Comparison of ENCODE assay signal across 15 cellular contexts in the genomic region with DNA sequence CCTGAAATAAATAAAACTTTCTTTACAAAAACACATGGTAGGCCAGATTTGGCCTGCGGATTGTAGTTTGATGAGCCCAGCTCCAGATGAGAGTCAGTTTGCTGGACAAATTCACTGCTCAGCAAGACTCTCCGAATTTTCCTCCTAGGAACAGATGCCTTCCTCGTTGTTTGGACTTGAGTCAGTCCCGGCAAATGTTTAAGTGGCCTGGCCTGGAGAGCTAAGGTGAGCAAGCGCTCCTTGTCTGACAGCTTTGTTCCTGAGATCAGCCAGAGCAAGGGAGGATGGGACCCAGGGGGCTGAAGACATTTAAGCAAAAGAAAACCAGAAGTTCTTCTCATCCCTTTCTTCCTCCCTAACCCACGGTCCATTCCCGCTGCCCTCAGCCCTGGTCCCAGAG. TPM values are rescaled to one million over a fixed set of nuclear protein-coding genes. Genes with fewer than 3 reads are reported as not detected.
DNase-seq lines count a peak whose midpoint lies in the region; ATAC-seq, FAIRE-seq and TF ChIP-seq lines count a peak whose summit lies in the region.
"Had no signal": no experiment of that assay in that cellular context is flagged by ENCODE, and none has a peak within 500 bp of the region (broad histone marks: within the 10 kb centered on the region; RNA-seq: fewer than 3 reads in every experiment).

No MANE protein-coding gene starts in this region.

- ATAC-seq in stimulated activated naive CD8-positive, alpha-beta T cell treated with anti-CD3 and anti-CD28 coated beads, Interleukin-15, amount 100 ng/mL, for 72 hours: no peak
- ATAC-seq in stimulated activated naive CD8-positive, alpha-beta T cell treated with anti-CD3 and anti-CD28 coated beads, Interleukin-15, Interleukin-2, amounts not matched to agents 100 U/mL and 50 U/mL, for 24 hours: no peak
- ATAC-seq in psoas muscle: peak in 1 of 4 donors; percentile 15
- no peak for ATAC-seq in GM21717 (IDR thresholded peaks at IDR 0.05; ENCODE audit: unreplicated experiment)
- ATAC-seq: body of pancreas had no signal

- H3K27me3 Mint-ChIP-seq in stimulated activated naive CD8-positive, alpha-beta T cell treated with anti-CD3 and anti-CD28 coated beads, Interleukin-15, amount 100 ng/mL, for 72 hours: no peaks in the 10 kb centered on the region

- H3K27ac ChIP-seq in kidney (ENCODE audit: low read depth in 2 of 2, low read length in 2 of 2): no peak overlapping the region
- H3K27ac ChIP-seq in psoas muscle: no peak overlapping the region
- H3K27ac ChIP-seq: body of pancreas, GM23248, Peyer's patch, VCaP had no signal

- H3K4me3 ChIP-seq in kidney (ENCODE audit: low read length in 2 of 2): peak overlapping the region; percentile 20 to 27
- peak overlapping the region; percentile 28 for H3K4me3 ChIP-seq in psoas muscle
- H3K4me3 ChIP-seq: body of pancreas, GM23248 had no signal

- no peaks in the 10 kb centered on the region for H3K9me3 ChIP-seq in kidney (ENCODE audit: control insufficient read depth in 1 of 2, low read length in 2 of 2)
- H3K9me3 ChIP-seq in psoas muscle: no peaks in the 10 kb centered on the region
- H3K9me3 ChIP-seq: body of pancreas, Peyer's patch had no signal

- H3K27me3 ChIP-seq in psoas muscle (ENCODE audit: insufficient read depth in 3 of 3, low read length in 2 of 3): no peaks in the 10 kb centered on the region
- H3K27me3 ChIP-seq: body of pancreas, Peyer's patch had no signal

- 76 to 84% (median 77%) methylated on average over 7 of the region's 7 CpGs for WGBS in psoas muscle, 3 donors

- peak overlapping the region; percentile 29 to 84 for H3K27ac Mint-ChIP-seq in stimulated activated naive CD8-positive, alpha-beta T cell treated with anti-CD3 and anti-CD28 coated beads, Interleukin-15, amount 100 ng/mL, for 72 hours

- no peak for TF ChIP-seq CTCF in kidney (IDR thresholded peaks at IDR 0.05; ENCODE audit: borderline replicate concordance, extremely low read depth, insufficient read depth)
- TF ChIP-seq CTCF in psoas muscle (IDR thresholded peaks at IDR 0.05): no peak

- H3K9ac ChIP-seq in kidney (ENCODE audit: low read length in 2 of 2): no peak overlapping the region
- H3K9ac ChIP-seq: GM23248 had no signal

- no peak overlapping the region for H3K4me3 Mint-ChIP-seq in stimulated activated naive CD8-positive, alpha-beta T cell treated with anti-CD3 and anti-CD28 coated beads, Interleukin-15, amount 100 ng/mL, for 72 hours

- no peak for DNase-seq in stimulated activated naive CD8-positive, alpha-beta T cell treated with anti-CD3 and anti-CD28 coated beads, Interleukin-15, amount 100 ng/mL, for 72 hours
- DNase-seq in stimulated activated naive CD8-positive, alpha-beta T cell treated with anti-CD3 and anti-CD28 coated beads, Interleukin-15, Interleukin-2, amounts not matched to agents 100 U/mL and 50 U/mL, for 24 hours: no peak
- no peak for DNase-seq in kidney
- DNase-seq in psoas muscle: no peak
- no peak for DNase-seq in 8988T
- DNase-seq in HT-29 (ENCODE audit: low spot score): no peak
- DNase-seq in DMS114 treated with DMSO at 0.1 percent for 48 hours (lab: John Stamatoyannopoulos, UW; ENCODE audit: unreplicated experiment): no peak
- DNase-seq: activated gamma-delta T cell treated with Interleukin-2 at 50 U/mL for 16 hours, GM23248, Peyer's patch, substantia nigra had no signal

- no peaks in the 10 kb centered on the region for H3K9me3 Mint-ChIP-seq in stimulated activated naive CD8-positive, alpha-beta T cell treated with anti-CD3 and anti-CD28 coated beads, Interleukin-15, amount 100 ng/mL, for 72 hours

- intact Hi-C loops in kidney (cut with DNase I) (no loop called here), psoas muscle (cut with DNase I) (no loop called here)

- H3K4me1 ChIP-seq in kidney (ENCODE audit: control insufficient read depth in 1 of 2, insufficient read depth in 1 of 2, low read depth in 1 of 2, low read length in 2 of 2) (no peaks in the 10 kb centered on the region), psoas muscle (no peaks in the 10 kb centered on the region)
- H3K4me1 ChIP-seq: body of pancreas, Peyer's patch had no signal

- FAIRE-seq in kidney (lab: Jason Lieb, UNC): no peak
- FAIRE-seq: D721Med had no signal

- H3K36me3 ChIP-seq in kidney (ENCODE audit: control insufficient read depth in 1 of 2, insufficient read depth in 2 of 2, low read length in 2 of 2) (no peaks in the 10 kb centered on the region), psoas muscle (ENCODE audit: insufficient read depth in 1 of 2, low read depth in 1 of 2) (no peaks in the 10 kb centered on the region)
- H3K36me3 ChIP-seq: Peyer's patch had no signal

- H3K4me1 Mint-ChIP-seq in stimulated activated naive CD8-positive, alpha-beta T cell treated with anti-CD3 and anti-CD28 coated beads, Interleukin-15, amount 100 ng/mL, for 72 hours: no peaks in the 10 kb centered on the region

RNA-seq across cellular contexts. Expression of a gene that starts 40.2 kb away (rescaled TPM):
- 77.0 TPM for total RNA-seq in kidney
- polyA plus RNA-seq in kidney (ENCODE audit: insufficient read depth, low read depth, low replicate concordance): 16.5 TPM
- total RNA-seq in psoas muscle: 100 to 1,000 TPM in 2 of 4 donors, 10 to 100 TPM in 2; 81.2 to 114 (median 94.2) TPM
- 100 to 1,000 TPM in 2 of 3 donors, 10 to 100 TPM in 1; 78.0 to 403 (median 131) TPM for polyA plus RNA-seq in psoas muscle
- total RNA-seq in HT-29 (2014; rRNA removed; shearing (Covaris generic)): 556 and 597 TPM in 2 replicates
